17 cellular contexts compared by ENCODE assay signal in genomic region chr15:70186152-70186551, GRCh38.
DNase-seq lines count a peak whose midpoint lies in the region; ATAC-seq and TF ChIP-seq lines count a peak whose summit lies in the region.
"Had no signal": no experiment of that assay in that cellular context is flagged by ENCODE, and none has a peak within 500 bp of the region (broad histone marks: within the 10 kb centered on the region; RNA-seq: fewer than 3 reads in every experiment).

No MANE protein-coding gene starts in this region.

- no TSS peak for BruUV-seq in Caco-2 (replicated peaks; lab: Mats Ljungman, UMichigan)

- no peak overlapping the region for H3K4me3 ChIP-seq in Caco-2 (ENCODE audit: low read depth, low read length)
- no peak overlapping the region for H3K4me3 ChIP-seq in NB4 (ENCODE audit: low read depth, low read length)
- no peak overlapping the region for H3K4me3 ChIP-seq in endodermal cell (ENCODE audit: low read length)
- H3K4me3 ChIP-seq: coronary artery had no signal

- H3K36me3 Mint-ChIP-seq in Caco-2 (ENCODE audit: insufficient read depth, unreplicated experiment) (no peaks in the 10 kb centered on the region), endodermal cell (ENCODE audit: low read depth) (no peaks in the 10 kb centered on the region)
- H3K36me3 Mint-ChIP-seq: brain, naive B cell had no signal

- TF ChIP-seq CTCF in Caco-2 (IDR thresholded peaks at IDR 0.05; ENCODE audit: insufficient read depth in 1 of 2, low read depth in 1 of 2, low read length in 1 of 2, severe bottlenecking in 1 of 2, unreplicated experiment in 1 of 2) = no peak
- no peak for TF ChIP-seq CTCF in NB4 (IDR thresholded peaks at IDR 0.05; ENCODE audit: low read depth, low read length)
- no peak for TF ChIP-seq CTCF in endodermal cell (conservative IDR thresholded peaks at IDR 0.05)
- TF ChIP-seq CTCF in GM10248 (IDR thresholded peaks at IDR 0.05; ENCODE audit: control extremely low read depth, extremely low read depth, low read depth, missing control alignments) = no peak

- POLR2A ChIA-PET in Caco-2 (lab: Charles Lee) = no interaction called here
- POLR2A ChIA-PET in GM10248 (lab: Yijun Ruan, JAX) = no interaction called here

- H3K27me3 ChIP-seq in Caco-2 (replicated peaks; ENCODE audit: control insufficient read depth, insufficient read depth, low read length) (no peaks in the 10 kb centered on the region), endodermal cell (ENCODE audit: control insufficient read depth, insufficient read depth, low read length, poor library complexity, severe bottlenecking) (peaks cover 74% of the 10 kb centered on the region)

- no peak overlapping the region for H3K9ac ChIP-seq in endodermal cell (ENCODE audit: extremely low read depth, low read length, poor library complexity, severe bottlenecking)

- ATAC-seq in sciatic nerve = peak; percentile 33
- no peak for ATAC-seq in activated CD4-positive, CD25-positive, alpha-beta regulatory T cell treated with anti-CD3 and anti-CD28 coated beads, Interleukin-2, amount 50 U/mL, for 24 hours
- ATAC-seq: activated naive CD8-positive, alpha-beta T cell treated with anti-CD3 and anti-CD28 coated beads, Interleukin-2, amount 50 U/mL, for 24 hours had no signal

- peaks cover 8% of the 10 kb centered on the region for H3K4me1 Mint-ChIP-seq in Caco-2 (ENCODE audit: low read depth, unreplicated experiment)
- peaks cover 16% of the 10 kb centered on the region for H3K4me1 Mint-ChIP-seq in endodermal cell
- H3K4me1 Mint-ChIP-seq: activated naive CD8-positive, alpha-beta T cell treated with anti-CD3 and anti-CD28 coated beads, Interleukin-2, amount 50 U/mL, for 24 hours had no signal

- TF ChIP-seq POLR2A in NB4 (IDR thresholded peaks at IDR 0.05; ENCODE audit: extremely low read depth, insufficient read length) = no peak

- H3K36me3 ChIP-seq in Caco-2 (ENCODE audit: control insufficient read depth, insufficient read depth, low read length) (no peaks in the 10 kb centered on the region), endodermal cell (ENCODE audit: control insufficient read depth, insufficient read depth, low read length) (no peaks in the 10 kb centered on the region)

- H3K27me3 Mint-ChIP-seq in Caco-2 (ENCODE audit: insufficient read depth, unreplicated experiment) = no peaks in the 10 kb centered on the region
- H3K27me3 Mint-ChIP-seq in endodermal cell (ENCODE audit: insufficient read depth) = peaks cover 80% of the 10 kb centered on the region

- CTCF ChIA-PET in Caco-2 (lab: Charles Lee) = interaction anchor here (0.6 kb wide), 1 partner anchor 283 kb away, joined by 3 read pairs; no protein-coding TSS in a partner anchor
- CTCF ChIA-PET in GM10248 (lab: Yijun Ruan, JAX) = interaction anchor here (0.9 kb wide), 1 partner anchor 21 kb away, joined by 3 read pairs; no protein-coding TSS in a partner anchor

- H3K27ac ChIP-seq in endodermal cell (ENCODE audit: low read depth, low read length) = no peak overlapping the region
- H3K27ac ChIP-seq: coronary artery had no signal

- no peak for DNase-seq in Caco-2
- DNase-seq in NB4 (ENCODE audit: low read depth) = peak; percentile 69
- DNase-seq in endodermal cell = peak; percentile 47
- DNase-seq in sciatic nerve (ENCODE audit: low spot score) = no peak
- DNase-seq in GM10248 (ENCODE audit: extremely low spot score) = no peak
- no peak for DNase-seq in NCI-H345 treated with DMSO at 0.1 percent for 48 hours (lab: John Stamatoyannopoulos, UW; ENCODE audit: unreplicated experiment)
- DNase-seq: activated naive CD8-positive, alpha-beta T cell treated with anti-CD3 and anti-CD28 coated beads, Interleukin-2, amount 50 U/mL, for 24 hours; EL; Kasumi-1; naive B cell; posterior cingulate gyrus; RPMI8226; small intestine; stimulated activated CD4-positive, alpha-beta T cell treated with anti-CD3 and anti-CD28 coated beads, Interleukin-4, amount 100 ng/mL, for 4 hours had no signal

- H3K4me3 Mint-ChIP-seq in Caco-2 (ENCODE audit: unreplicated experiment) (no peak overlapping the region), endodermal cell (no peak overlapping the region)
- H3K4me3 Mint-ChIP-seq: activated naive CD8-positive, alpha-beta T cell treated with anti-CD3 and anti-CD28 coated beads, Interleukin-2, amount 50 U/mL, for 24 hours; brain; naive B cell had no signal

- H3K4me1 ChIP-seq in Caco-2 (peaks cover under 1% of the 10 kb centered on the region), endodermal cell (ENCODE audit: control insufficient read depth, insufficient read depth, low read length) (no peaks in the 10 kb centered on the region)

- H3K9me3 ChIP-seq in Caco-2 (no peaks in the 10 kb centered on the region), endodermal cell (ENCODE audit: control insufficient read depth, low read length) (peaks cover under 1% of the 10 kb centered on the region)

- H3K27ac Mint-ChIP-seq in Caco-2 (ENCODE audit: unreplicated experiment) (peak overlapping the region; percentile 6), endodermal cell (no peak overlapping the region)
- H3K27ac Mint-ChIP-seq: activated naive CD8-positive, alpha-beta T cell treated with anti-CD3 and anti-CD28 coated beads, Interleukin-2, amount 50 U/mL, for 24 hours had no signal

- 96 to 100% methylated on average over 3 to 6 of the region's 6 CpGs for WGBS in endodermal cell (ENCODE audit: insufficient coverage in 1 of 2, insufficient read length in 1 of 2), 2 experiments

- H3K9me3 Mint-ChIP-seq in Caco-2 (ENCODE audit: unreplicated experiment) (peaks cover under 1% of the 10 kb centered on the region), endodermal cell (peaks cover 1% of the 10 kb centered on the region)
- H3K9me3 Mint-ChIP-seq: activated naive CD8-positive, alpha-beta T cell treated with anti-CD3 and anti-CD28 coated beads, Interleukin-2, amount 50 U/mL, for 24 hours had no signal

- intact Hi-C loops in Caco-2 (cut with micrococcal nuclease; ENCODE audit: unreplicated experiment) (no loop called here), sciatic nerve (cut with DNase I) (no loop called here)

Comparison
In these comparisons a context has a peak if more than half of its experiments do, and no peak if none do; other contexts are left out.
1. DNase-seq: peak in NB4 (single experiment) and endodermal cell (single experiment); none in Caco-2 (0 of 2), sciatic nerve (single experiment), GM10248 (single experiment) and NCI-H345 treated with DMSO at 0.1 percent for 48 hours (single experiment).